In the genomic region with DNA sequence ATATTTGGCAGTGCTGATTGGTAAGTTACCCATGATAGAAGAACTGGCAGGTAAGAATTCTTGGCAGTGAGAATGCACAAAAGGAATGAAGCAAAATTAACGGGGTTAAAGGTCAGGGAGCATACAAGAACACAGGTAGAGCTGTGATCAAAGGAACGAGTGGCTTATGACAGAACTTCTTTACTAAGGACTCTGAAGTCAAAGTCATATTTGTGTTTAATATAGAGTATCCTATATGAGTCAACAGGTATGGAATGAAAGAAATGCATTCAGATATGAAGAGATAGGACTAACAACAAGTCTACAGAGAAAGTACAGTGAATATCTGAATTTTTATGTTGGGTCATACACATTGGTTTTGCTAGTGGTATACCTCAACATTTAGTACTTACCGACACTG, we compare ENCODE assay signal across 15 cellular contexts.
DNase-seq lines count a peak whose midpoint lies in the region; ATAC-seq, FAIRE-seq and TF ChIP-seq lines count a peak whose summit lies in the region.
"Had no signal": no experiment of that assay in that cellular context is flagged by ENCODE, and none has a peak within 500 bp of the region (broad histone marks: within the 10 kb centered on the region; RNA-seq: fewer than 3 reads in every experiment).

No MANE protein-coding gene starts in this region.

- H3K4me1 ChIP-seq in HEK293 (ENCODE audit: control insufficient read depth, insufficient read depth, low read length) (peaks cover 9% of the 10 kb centered on the region), RWPE2 (ENCODE audit: insufficient read depth, poor library complexity, severe bottlenecking) (peaks cover 26% of the 10 kb centered on the region), small intestine (ENCODE audit: control insufficient read depth in 2 of 2, insufficient read depth in 1 of 2, low read depth in 1 of 2, low read length in 1 of 2) (peaks cover 0 to 2% of the 10 kb centered on the region in 2 donors), ascending aorta (peaks cover under 1 to 7% of the 10 kb centered on the region in 2 donors)

- H3K27ac ChIP-seq in HEK293 (ENCODE audit: extremely low read depth, low read depth, low read length), result no peak overlapping the region
- peak overlapping the region; percentile 30 for H3K27ac ChIP-seq in RWPE2 (ENCODE audit: poor library complexity, severe bottlenecking)
- H3K27ac ChIP-seq in small intestine (ENCODE audit: low read depth in 1 of 2, low read length in 1 of 2), result no peak overlapping the region
- no peak overlapping the region for H3K27ac ChIP-seq in ascending aorta
- H3K27ac ChIP-seq: esophagus muscularis mucosa, ovary had no signal

- FAIRE-seq in small intestine (lab: Jason Lieb, UNC), result no peak

- WGBS in small intestine, 3 donors, result 39 to 74% (median 65%) methylated on average over 3 of the region's 3 CpGs

- TF ChIP-seq CTCF in HEK293 (tag by site-specific recombination; IDR thresholded peaks at IDR 0.05), result no peak
- no peak for TF ChIP-seq CTCF in RWPE2 (IDR thresholded peaks at IDR 0.05; ENCODE audit: poor library complexity, severe bottlenecking)
- TF ChIP-seq CTCF in epithelial cell of esophagus (IDR thresholded peaks at IDR 0.05; ENCODE audit: insufficient read depth, low read depth, low read length, missing control alignments), result no peak
- TF ChIP-seq CTCF in ascending aorta (IDR thresholded peaks at IDR 0.05), result no peak

- H3K9me3 ChIP-seq in HEK293 (ENCODE audit: control insufficient read depth, insufficient read depth, low read depth, low read length) (no peaks in the 10 kb centered on the region), RWPE2 (ENCODE audit: severe bottlenecking) (no peaks in the 10 kb centered on the region), small intestine (ENCODE audit: control insufficient read depth, low read depth) (no peaks in the 10 kb centered on the region), ascending aorta (no peaks in the 10 kb centered on the region)
- H3K9me3 ChIP-seq: esophagus muscularis mucosa, MG63, ovary had no signal

- CTCF ChIA-PET in HEK293 (lab: Yijun Ruan, JAX), result interaction anchor here (0.7 to 1.5 kb wide), 4 partner anchors 124 to 1633 kb away, joined by 3 to 5 read pairs (median 3); no protein-coding TSS in a partner anchor

- H3K4me3 ChIP-seq in HEK293 (ENCODE audit: low read depth, low read length) (no peak overlapping the region), RWPE2 (ENCODE audit: severe bottlenecking) (no peak overlapping the region), epithelial cell of esophagus (ENCODE audit: low read length) (no peak overlapping the region), small intestine (ENCODE audit: low read depth in 1 of 2, low read length in 2 of 2) (no peak overlapping the region), ascending aorta (no peak overlapping the region)
- H3K4me3 ChIP-seq: esophagus muscularis mucosa, MG63, ovary had no signal

- intact Hi-C loops in ascending aorta (cut with DNase I), result no loop called here

- peak; percentile 78 for ATAC-seq in RWPE2 (ENCODE audit: low read depth)

- POLR2A ChIA-PET in HEK293 (lab: Yijun Ruan, JAX), result interaction anchor here (0.7 kb wide), 1 partner anchor 470 kb away, joined by 4 read pairs; no protein-coding TSS in a partner anchor

- H3K36me3 ChIP-seq in HEK293 (ENCODE audit: control insufficient read depth in 2 of 2, insufficient read depth in 1 of 2, low read length in 2 of 2) (no peaks in the 10 kb centered on the region), RWPE2 (ENCODE audit: low read depth) (no peaks in the 10 kb centered on the region), small intestine (ENCODE audit: control insufficient read depth in 2 of 2, insufficient read depth in 2 of 2, low read length in 2 of 2) (no peaks in the 10 kb centered on the region), ascending aorta (no peaks in the 10 kb centered on the region)
- H3K36me3 ChIP-seq: esophagus muscularis mucosa, MG63, ovary had no signal

- H3K27me3 ChIP-seq in RWPE2 (ENCODE audit: insufficient read depth, poor library complexity, severe bottlenecking) (no peaks in the 10 kb centered on the region), small intestine (ENCODE audit: control insufficient read depth in 2 of 2, insufficient read depth in 2 of 2, low read length in 2 of 2) (no peaks in the 10 kb centered on the region), ascending aorta (no peaks in the 10 kb centered on the region)
- H3K27me3 ChIP-seq: esophagus muscularis mucosa, MG63, ovary had no signal

- DNase-seq in RWPE2 (ENCODE audit: low spot score), result no peak
- peak; percentile 27 for DNase-seq in epithelial cell of esophagus (ENCODE audit: low read depth)
- peak; percentile 44 for DNase-seq in small intestine
- no peak for DNase-seq in islet precursor cell
- no peak for DNase-seq in midbrain (lab: John Stamatoyannopoulos, UW)
- no peak for DNase-seq in ascending aorta (ENCODE audit: low spot score in 2 of 2)
- DNase-seq: caudate nucleus; glutamatergic neuron; GOT3; MG63; NCI-H146; ovary; stimulated activated CD4-positive, alpha-beta T cell treated with anti-CD3 and anti-CD28 coated beads, Interleukin-2, amount 100 ng/mL, for 24 hours had no signal

TF ChIP-seq in HEK293, 187 proteins besides CTCF, POLR2A, EP300 and RAD21:
- TF ChIP-seq SCRT2 (tag by site-specific recombination; IDR thresholded peaks at IDR 0.05), result peak; percentile 31; the same call in 1 of the 2 replicates
- no peak for TF ChIP-seq ZNF549 (tag by site-specific recombination; IDR thresholded peaks at IDR 0.05)
- TF ChIP-seq ZFP37 (tag by site-specific recombination; IDR thresholded peaks at IDR 0.05), result no peak
- TF ChIP-seq SCRT1 (tag by site-specific recombination; IDR thresholded peaks at IDR 0.05; ENCODE audit: borderline replicate concordance), result no peak

Comparison
In these comparisons a context has a peak if more than half of its experiments do, and no peak if none do; other contexts are left out.
1. DNase-seq: peak in epithelial cell of esophagus (single experiment) and small intestine (single experiment); none in RWPE2 (single experiment), islet precursor cell (single experiment), midbrain (single experiment) and ascending aorta (0 of 2).